ENCODE assay signal across 14 cellular contexts in genomic region chr18:47758000-47758399, GRCh38.
A peak's percentile ranks its signal among the peaks of the same experiment; 100 is the strongest.
DNase-seq lines count a peak whose midpoint lies in the region; ATAC-seq, FAIRE-seq and TF ChIP-seq lines count a peak whose summit lies in the region.
"Had no signal": no experiment of that assay in that cellular context is flagged by ENCODE, and none has a peak within 500 bp of the region (broad histone marks: within the 10 kb centered on the region; RNA-seq: fewer than 3 reads in every experiment).

No MANE protein-coding gene starts in this region.

- H3K4me3 ChIP-seq in OCI-LY1 (ENCODE audit: low read depth, low read length, poor library complexity, severe bottlenecking): no peak overlapping the region
- no peak overlapping the region for H3K4me3 ChIP-seq in epithelial cell of esophagus (ENCODE audit: low read length)
- no peak overlapping the region for H3K4me3 ChIP-seq in stomach
- H3K4me3 ChIP-seq: heart left ventricle, thoracic aorta had no signal

- H3K27ac ChIP-seq in 22Rv1 (no peak overlapping the region), OCI-LY1 (ENCODE audit: low read depth, low read length, poor library complexity, severe bottlenecking) (no peak overlapping the region), stomach (no peak overlapping the region)
- H3K27ac ChIP-seq: heart left ventricle, thoracic aorta had no signal

- H3K4me1 ChIP-seq in OCI-LY1 (ENCODE audit: insufficient read depth, low read length, severe bottlenecking) (no peaks in the 10 kb centered on the region), stomach (peaks cover 0 to 3% (median 0%) of the 10 kb centered on the region in 4 donors)
- H3K4me1 ChIP-seq: heart left ventricle had no signal

- H3K9me3 ChIP-seq in OCI-LY1 (ENCODE audit: low read length) (no peaks in the 10 kb centered on the region), stomach (peaks cover 0 to 15% (median 5%) of the 10 kb centered on the region in 4 donors)

- DNase-seq in D721Med (ENCODE audit: insufficient read length, low spot score): no peak
- peak; percentile 8 for DNase-seq in epithelial cell of esophagus (ENCODE audit: low read depth)
- DNase-seq in stomach: no peak
- no peak for DNase-seq in activated naive CD4-positive, alpha-beta T cell (lab: John Stamatoyannopoulos, UW)
- DNase-seq in NCI-H524 treated with DMSO at 0.1 percent for 48 hours (lab: John Stamatoyannopoulos, UW): no peak
- DNase-seq: activated CD4-positive, alpha-beta memory T cell treated with anti-CD3 and anti-CD28 coated beads, Interleukin-2, amount 10 ng/mL, durations not matched to agents 7 days and 5 days; EL; heart left ventricle; naive B cell; stimulated activated CD4-positive, alpha-beta T cell treated with anti-CD3 and anti-CD28 coated beads, Interleukin-4, amount 100 ng/mL, for 4 hours had no signal

- H3F3A ChIP-seq in OCI-LY1 (ENCODE audit: insufficient read depth, low read length): no peaks in the 10 kb centered on the region

- TF ChIP-seq POLR2A in stomach (IDR thresholded peaks at IDR 0.05): no peak

- H4K20me1 ChIP-seq in OCI-LY1 (ENCODE audit: insufficient read depth, low read length): no peaks in the 10 kb centered on the region

- WGBS in stomach, 5 donors: 65 to 73% (median 69%) methylated on average over 2 of the region's 2 CpGs

- H3K27me3 ChIP-seq in OCI-LY1 (ENCODE audit: insufficient read depth, low read length): no peaks in the 10 kb centered on the region
- peaks cover 0 to 31% (median 4%) of the 10 kb centered on the region in 3 donors for H3K27me3 ChIP-seq in stomach

- H3K9ac ChIP-seq in OCI-LY1 (ENCODE audit: low read length): no peak overlapping the region

- no peaks in the 10 kb centered on the region for H3K9me2 ChIP-seq in OCI-LY1 (ENCODE audit: low read depth, low read length)

- peak; percentile 62 for TF ChIP-seq CTCF in 22Rv1 (IDR thresholded peaks at IDR 0.05)
- peak; percentile 6 for TF ChIP-seq CTCF in D721Med (IDR thresholded peaks at IDR 0.05; ENCODE audit: insufficient read depth, missing control alignments)
- TF ChIP-seq CTCF in OCI-LY1 (IDR thresholded peaks at IDR 0.05; ENCODE audit: low read length): peak; percentile 50
- peak; percentile 33 for TF ChIP-seq CTCF in epithelial cell of esophagus (IDR thresholded peaks at IDR 0.05; ENCODE audit: insufficient read depth, low read depth, low read length, missing control alignments)
- no peak for TF ChIP-seq CTCF in stomach (IDR thresholded peaks at IDR 0.05)

- no peak for ATAC-seq in GM19351 (IDR thresholded peaks at IDR 0.05; ENCODE audit: unreplicated experiment)
- ATAC-seq: heart left ventricle had no signal

- no peaks in the 10 kb centered on the region for H3K79me2 ChIP-seq in OCI-LY1 (ENCODE audit: insufficient read depth, low read length)

- TF ChIP-seq EP300 in stomach (IDR thresholded peaks at IDR 0.05): no peak

- no peak overlapping the region for H3K4me2 ChIP-seq in OCI-LY1 (ENCODE audit: low read length)

- H2AFZ ChIP-seq in OCI-LY1 (ENCODE audit: low read length): no peak overlapping the region

- intact Hi-C loops in stomach (cut with DNase I; ENCODE audit: low total_unique reads): no loop called here

- FAIRE-seq in D721Med (lab: Jason Lieb, UNC): no peak

- H3K36me3 ChIP-seq in OCI-LY1 (ENCODE audit: insufficient read depth, low read length) (no peaks in the 10 kb centered on the region), stomach (no peaks in the 10 kb centered on the region)
- H3K36me3 ChIP-seq: heart left ventricle, thoracic aorta had no signal

Comparison
In these comparisons a context has a peak if more than half of its experiments do, and no peak if none do; other contexts are left out.
1. CTCF ChIP-seq: peak in 22Rv1 (single experiment), D721Med (single experiment), OCI-LY1 (single experiment) and epithelial cell of esophagus (single experiment); none in stomach (0 of 7).